In genomic region chr2:74307720-74308119, GRCh38 we compare ENCODE assay signal across 9 cellular contexts. TPM values are rescaled to one million over a fixed set of nuclear protein-coding genes. Genes with fewer than 3 reads are reported as not detected.
"Had no signal": no experiment of that assay in that cellular context is flagged by ENCODE, and none has a peak within 500 bp of the region (broad histone marks: within the 10 kb centered on the region; RNA-seq: fewer than 3 reads in every experiment).

No MANE protein-coding gene starts in this region.

- H3K4me3 ChIP-seq: GM12878 had no signal

- ATAC-seq: GM12878 had no signal

- FAIRE-seq: G401.6, GM12878, GM12891, GM12892, GM18507, GM19239 had no signal

- DNase-seq: GDM1, GF-D8 had no signal

RNA-seq across cellular contexts. Expression of gene SLC4A5, which starts 35.5 kb away (rescaled TPM):
- total RNA-seq: G401 had no signal
